26 cellular contexts compared by ENCODE assay signal in the genomic region with DNA sequence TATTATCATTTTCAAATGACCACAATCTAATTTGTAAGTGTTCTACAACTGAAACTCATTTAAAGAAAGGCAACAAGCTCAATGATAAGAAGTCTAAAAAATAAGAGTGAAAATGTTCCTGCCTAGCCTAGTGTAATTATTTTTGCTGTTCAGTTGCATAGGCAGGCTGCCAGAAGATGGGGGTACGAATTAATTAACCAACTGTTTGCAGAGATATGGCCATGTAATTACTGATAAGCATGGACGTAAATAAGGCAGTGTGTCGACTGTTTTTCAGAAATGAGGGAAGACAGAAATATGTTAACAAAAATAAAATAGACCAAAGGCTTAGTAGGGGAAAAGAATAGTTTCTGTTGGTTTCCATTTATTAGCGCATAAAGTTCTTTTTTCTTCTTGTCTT. TPM values are rescaled to one million over a fixed set of nuclear protein-coding genes. Genes with fewer than 3 reads are reported as not detected.
DNase-seq lines count a peak whose midpoint lies in the region; ATAC-seq and TF ChIP-seq lines count a peak whose summit lies in the region.
"Had no signal": no experiment of that assay in that cellular context is flagged by ENCODE, and none has a peak within 500 bp of the region (broad histone marks: within the 10 kb centered on the region; RNA-seq: fewer than 3 reads in every experiment).

No MANE protein-coding gene starts in this region.

- H3K27ac Mint-ChIP-seq in stimulated activated naive B cell treated with anti-CD40 and anti-IgM and Interleukin-4, amounts not matched to agents 10 μg/mL and 1 μg/mL and 100 μg/mL, for 72 hours = peak overlapping the region; percentile 20
- H3K27ac Mint-ChIP-seq: WTC11 had no signal

- H3K9ac ChIP-seq in endocrine pancreas (ENCODE audit: control insufficient read depth, insufficient read depth, low read length) = no peak overlapping the region

- H3K4me1 ChIP-seq in PC-9 (replicated peaks; ENCODE audit: insufficient read depth) (peaks cover 41% of the 10 kb centered on the region), endocrine pancreas (ENCODE audit: control insufficient read depth, insufficient read depth, low read length) (peaks cover 31% of the 10 kb centered on the region)

- H3K9me3 Mint-ChIP-seq in stimulated activated naive B cell treated with anti-CD40 and anti-IgM and Interleukin-4, amounts not matched to agents 10 μg/mL and 1 μg/mL and 100 μg/mL, for 72 hours = peaks cover 0 to 4% of the 10 kb centered on the region in 2 donors
- H3K9me3 Mint-ChIP-seq: T-cell, WTC11 had no signal

- peak overlapping the region; percentile 60 for H3K27ac ChIP-seq in PC-9
- H3K27ac ChIP-seq in WERI-Rb-1 = no peak overlapping the region
- H3K27ac ChIP-seq: dorsolateral prefrontal cortex, lower lobe of right lung, vagina had no signal

- peaks cover 41% of the 10 kb centered on the region for H4K20me1 ChIP-seq in PC-9 (ENCODE audit: insufficient read depth)

- H3F3A ChIP-seq in PC-9 (ENCODE audit: insufficient read depth, low read depth) = peaks cover 24% of the 10 kb centered on the region

- H3K4me3 ChIP-seq in PC-9 (0 out of 2 replicates have a peak overlapping the region, but pooled peaks have one; percentile 29), endocrine pancreas (ENCODE audit: control insufficient read depth, insufficient read depth, low read length) (peak overlapping the region; percentile 27), WERI-Rb-1 (ENCODE audit: low read depth, low read length) (no peak overlapping the region)
- H3K4me3 ChIP-seq: dorsolateral prefrontal cortex, lower lobe of right lung, vagina had no signal

- no TSS peak for BruUV-seq in PC-9 (replicated peaks; lab: Mats Ljungman, UMichigan)

- H3K36me3 ChIP-seq in PC-9 (ENCODE audit: low read depth) (no peaks in the 10 kb centered on the region), endocrine pancreas (ENCODE audit: control insufficient read depth, insufficient read depth, low read length) (no peaks in the 10 kb centered on the region), WERI-Rb-1 (no peaks in the 10 kb centered on the region)
- H3K36me3 ChIP-seq: lower lobe of right lung, vagina had no signal

- ATAC-seq in stimulated activated naive B cell treated with anti-CD40 and anti-IgM and Interleukin-4, amounts not matched to agents 10 μg/mL and 1 μg/mL and 100 μg/mL, for 72 hours (replicated peaks) = no peak
- ATAC-seq in HG02970 (IDR thresholded peaks at IDR 0.05; ENCODE audit: low FRiP score, unreplicated experiment) (no peak), GM21786 (IDR thresholded peaks at IDR 0.05; ENCODE audit: unreplicated experiment) (no peak)

- DNase-seq in NCI-H2171 treated with DMSO at 0.1 percent for 48 hours (lab: John Stamatoyannopoulos, UW) (peak; percentile 8), NCI-H2171 (lab: John Stamatoyannopoulos, UW) (no peak), PC-9 (no peak), WERI-Rb-1 (no peak)
- no peak for DNase-seq in stimulated activated naive B cell treated with anti-CD40 and anti-IgM and Interleukin-4, amounts not matched to agents 10 μg/mL and 1 μg/mL and 100 μg/mL, for 72 hours
- DNase-seq: 8988T; activated CD4-positive, alpha-beta T cell treated with anti-CD3 and anti-CD28 coated beads, Interleukin-2, amount 50 U/mL, for 48 hours; activated naive CD4-positive, alpha-beta T cell treated with Interleukin-2 at 50 U/mL for 16 hours; caudate nucleus; COR-L47; dorsolateral prefrontal cortex; EL; foreskin melanocyte; NCI-H187 treated with DMSO at 0.1 percent for 48 hours; NCI-H446 treated with DMSO at 0.1 percent for 48 hours; retina had no signal

- intact Hi-C loops in PC-9 (cut with micrococcal nuclease; ENCODE audit: unreplicated experiment) = no loop called here

- POLR2A ChIA-PET in PC-9 (lab: Charles Lee; ENCODE audit: unreplicated experiment) = interaction anchor here (0.6 kb wide), 1 partner anchor 14 kb away, joined by 3 read pairs; no protein-coding TSS in a partner anchor

- H3K79me2 ChIP-seq in PC-9 (ENCODE audit: low read depth) = peaks cover 47% of the 10 kb centered on the region

- TF ChIP-seq CTCF in PC-9 (conservative IDR thresholded peaks at IDR 0.05) (no peak), WERI-Rb-1 (IDR thresholded peaks at IDR 0.05; ENCODE audit: low read depth, low read length) (no peak)

- no peaks in the 10 kb centered on the region for H3K27me3 Mint-ChIP-seq in stimulated activated naive B cell treated with anti-CD40 and anti-IgM and Interleukin-4, amounts not matched to agents 10 μg/mL and 1 μg/mL and 100 μg/mL, for 72 hours
- H3K27me3 Mint-ChIP-seq: T-cell had no signal

- H2AFZ ChIP-seq in PC-9 = no peak overlapping the region

- H3K9me2 ChIP-seq in PC-9 (ENCODE audit: insufficient read depth) = no peaks in the 10 kb centered on the region

- peaks cover 16 to 39% of the 10 kb centered on the region in 2 donors for H3K36me3 Mint-ChIP-seq in stimulated activated naive B cell treated with anti-CD40 and anti-IgM and Interleukin-4, amounts not matched to agents 10 μg/mL and 1 μg/mL and 100 μg/mL, for 72 hours
- H3K36me3 Mint-ChIP-seq: WTC11 had no signal

- CTCF ChIA-PET in PC-9 (lab: Charles Lee) = no interaction called here

- H3K9me3 ChIP-seq in PC-9 (ENCODE audit: insufficient read depth, low read depth) (no peaks in the 10 kb centered on the region), endocrine pancreas (ENCODE audit: control insufficient read depth, low read length) (no peaks in the 10 kb centered on the region), WERI-Rb-1 (ENCODE audit: severe bottlenecking) (no peaks in the 10 kb centered on the region)
- H3K9me3 ChIP-seq: lower lobe of right lung, vagina had no signal

- H3K4me2 ChIP-seq in PC-9 = peak overlapping the region; percentile 76

- H3K4me1 Mint-ChIP-seq in stimulated activated naive B cell treated with anti-CD40 and anti-IgM and Interleukin-4, amounts not matched to agents 10 μg/mL and 1 μg/mL and 100 μg/mL, for 72 hours = peaks cover 47 to 66% of the 10 kb centered on the region in 2 donors

- peak overlapping the region in 1 of 2 donors; percentile 32 for H3K4me3 Mint-ChIP-seq in stimulated activated naive B cell treated with anti-CD40 and anti-IgM and Interleukin-4, amounts not matched to agents 10 μg/mL and 1 μg/mL and 100 μg/mL, for 72 hours
- H3K4me3 Mint-ChIP-seq: T-cell, WTC11 had no signal

- H3K27me3 ChIP-seq in PC-9 (ENCODE audit: insufficient read depth, low read depth) (no peaks in the 10 kb centered on the region), endocrine pancreas (ENCODE audit: control insufficient read depth, insufficient read depth, low read length) (no peaks in the 10 kb centered on the region), WERI-Rb-1 (ENCODE audit: insufficient read depth, low read depth, severe bottlenecking) (no peaks in the 10 kb centered on the region)
- H3K27me3 ChIP-seq: dorsolateral prefrontal cortex, vagina had no signal

RNA-seq across cellular contexts. Expression of a gene that starts 24.7 kb away (rescaled TPM):
- total RNA-seq in PC-9 (2021) = not detected in 2 replicates
- total RNA-seq: epithelial cell of proximal tubule, lower lobe of right lung, mucosa of gallbladder, subcutaneous adipose tissue, vagina had no signal
